Comparison of ENCODE assay signal across 13 cellular contexts in the genomic region with DNA sequence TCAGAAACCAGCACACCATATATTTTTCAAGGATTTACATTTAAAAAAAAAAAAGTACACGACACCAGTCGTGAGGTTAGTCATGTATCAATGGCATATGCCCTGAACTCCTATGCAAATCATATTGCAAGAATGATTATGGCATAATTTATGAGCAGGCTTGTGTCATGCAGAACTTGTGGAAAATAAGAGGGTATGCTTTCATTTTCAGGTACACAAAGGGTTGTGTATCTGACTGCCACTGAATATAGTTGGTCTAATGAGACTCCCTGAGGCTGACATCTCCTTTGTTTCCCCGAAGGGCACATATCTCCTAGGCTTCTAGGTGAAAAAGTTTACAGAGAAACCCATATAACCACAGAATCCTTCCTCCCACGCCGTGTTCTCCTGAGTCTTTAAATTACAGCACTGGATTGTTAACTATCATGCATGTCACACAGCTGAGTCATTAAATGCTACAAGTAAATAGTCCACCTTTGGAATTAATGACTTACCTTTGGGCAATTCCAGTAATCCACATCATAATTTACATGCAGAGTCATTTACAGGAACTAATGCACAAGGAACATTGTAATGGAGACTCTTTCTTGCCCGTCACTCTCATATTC.
DNase-seq lines count a peak whose midpoint lies in the region; ATAC-seq and TF ChIP-seq lines count a peak whose summit lies in the region.
"Had no signal": no experiment of that assay in that cellular context is flagged by ENCODE, and none has a peak within 500 bp of the region (broad histone marks: within the 10 kb centered on the region; RNA-seq: fewer than 3 reads in every experiment).

No MANE protein-coding gene starts in this region.

- no peaks in the 10 kb centered on the region for H3K27me3 Mint-ChIP-seq in type B pancreatic cell
- H3K27me3 Mint-ChIP-seq: activated CD4-positive, alpha-beta T cell treated with anti-CD3 and anti-CD28 coated beads, Interleukin-2, amount 10 ng/mL, durations not matched to agents 24 days and 14 days; stimulated activated memory B cell treated with anti-CD40 and anti-IgM and Interleukin-4, amounts not matched to agents 10 μg/mL and 1 μg/mL and 100 μg/mL, for 72 hours had no signal

- H3K27ac Mint-ChIP-seq in type B pancreatic cell = peak overlapping the region; percentile 10
- H3K27ac Mint-ChIP-seq: activated CD4-positive, alpha-beta T cell treated with anti-CD3 and anti-CD28 coated beads, Interleukin-2, amount 10 ng/mL, durations not matched to agents 24 days and 14 days; mesothelial cell of epicardium; stimulated activated memory B cell treated with anti-CD40 and anti-IgM and Interleukin-4, amounts not matched to agents 10 μg/mL and 1 μg/mL and 100 μg/mL, for 72 hours had no signal

- ATAC-seq in HG03159 (IDR thresholded peaks at IDR 0.05; ENCODE audit: unreplicated experiment) = no peak
- ATAC-seq: stimulated activated memory B cell treated with anti-CD40 and anti-IgM and Interleukin-4, amounts not matched to agents 10 μg/mL and 1 μg/mL and 100 μg/mL, for 72 hours had no signal

- peaks cover 5% of the 10 kb centered on the region for H3K4me1 Mint-ChIP-seq in type B pancreatic cell (ENCODE audit: unreplicated experiment)
- H3K4me1 Mint-ChIP-seq: stimulated activated memory B cell treated with anti-CD40 and anti-IgM and Interleukin-4, amounts not matched to agents 10 μg/mL and 1 μg/mL and 100 μg/mL, for 72 hours had no signal

- DNase-seq in stimulated activated CD4-positive, alpha-beta T cell treated with anti-CD3 and anti-CD28 coated beads, Interleukin-1b, Interleukin-23, amount 100 ng/mL, for 48 hours = peak; percentile 3
- no peak for DNase-seq in stimulated activated CD4-positive, alpha-beta T cell treated with anti-CD3 and anti-CD28 coated beads, Interleukin-12 subunit alpha, Interleukin-12 subunit beta, amount 100 ng/mL, for 4 hours
- peak; percentile 77 for DNase-seq in NCI-H69 (lab: John Stamatoyannopoulos, UW)
- DNase-seq in fibroblast of villous mesenchyme (ENCODE audit: low read depth) = peak; percentile 25
- DNase-seq in type B pancreatic cell (ENCODE audit: extremely low spot score, unreplicated experiment) = no peak
- no peak for DNase-seq in hippocampal formation (lab: John Stamatoyannopoulos, UW)
- DNase-seq in GM03348 (ENCODE audit: low spot score) = no peak
- DNase-seq: activated CD4-positive, alpha-beta T cell treated with anti-CD3 and anti-CD28 coated beads, Interleukin-2, amount 10 ng/mL, durations not matched to agents 24 days and 14 days; activated effector memory CD4-positive, alpha-beta T cell treated with anti-CD3 and anti-CD28 coated beads, Interleukin-2, amount 50 U/mL, for 16 hours; NCI-H1436 treated with DMSO at 0.1 percent for 48 hours had no signal

- H3K9me3 Mint-ChIP-seq in type B pancreatic cell = no peaks in the 10 kb centered on the region
- H3K9me3 Mint-ChIP-seq: activated CD4-positive, alpha-beta T cell treated with anti-CD3 and anti-CD28 coated beads, Interleukin-2, amount 10 ng/mL, durations not matched to agents 24 days and 14 days; mesothelial cell of epicardium; stimulated activated memory B cell treated with anti-CD40 and anti-IgM and Interleukin-4, amounts not matched to agents 10 μg/mL and 1 μg/mL and 100 μg/mL, for 72 hours had no signal

- no peak overlapping the region for H3K4me3 Mint-ChIP-seq in type B pancreatic cell
- H3K4me3 Mint-ChIP-seq: activated CD4-positive, alpha-beta T cell treated with anti-CD3 and anti-CD28 coated beads, Interleukin-2, amount 10 ng/mL, durations not matched to agents 24 days and 14 days; mesothelial cell of epicardium; stimulated activated memory B cell treated with anti-CD40 and anti-IgM and Interleukin-4, amounts not matched to agents 10 μg/mL and 1 μg/mL and 100 μg/mL, for 72 hours had no signal

- no peak for TF ChIP-seq CTCF in fibroblast of villous mesenchyme (IDR thresholded peaks at IDR 0.05; ENCODE audit: insufficient read depth, low read depth, low read length)
- no peak for TF ChIP-seq CTCF in type B pancreatic cell (conservative IDR thresholded peaks at IDR 0.05)

- no peak overlapping the region for H3K4me3 ChIP-seq in fibroblast of villous mesenchyme (ENCODE audit: low read depth, low read length)

- no peaks in the 10 kb centered on the region for H3K36me3 Mint-ChIP-seq in type B pancreatic cell
- H3K36me3 Mint-ChIP-seq: mesothelial cell of epicardium; stimulated activated memory B cell treated with anti-CD40 and anti-IgM and Interleukin-4, amounts not matched to agents 10 μg/mL and 1 μg/mL and 100 μg/mL, for 72 hours had no signal

Comparison
In these comparisons a context has a peak if more than half of its experiments do, and no peak if none do; other contexts are left out.
1. DNase-seq: peak in stimulated activated CD4-positive, alpha-beta T cell treated with anti-CD3 and anti-CD28 coated beads, Interleukin-1b, Interleukin-23, amount 100 ng/mL, for 48 hours (single experiment), NCI-H69 (single experiment) and fibroblast of villous mesenchyme (single experiment); none in stimulated activated CD4-positive, alpha-beta T cell treated with anti-CD3 and anti-CD28 coated beads, Interleukin-12 subunit alpha, Interleukin-12 subunit beta, amount 100 ng/mL, for 4 hours (single experiment), type B pancreatic cell (single experiment), hippocampal formation (0 of 2) and GM03348 (single experiment).